ENCODE assay signal across 1 cellular context in the genomic region with DNA sequence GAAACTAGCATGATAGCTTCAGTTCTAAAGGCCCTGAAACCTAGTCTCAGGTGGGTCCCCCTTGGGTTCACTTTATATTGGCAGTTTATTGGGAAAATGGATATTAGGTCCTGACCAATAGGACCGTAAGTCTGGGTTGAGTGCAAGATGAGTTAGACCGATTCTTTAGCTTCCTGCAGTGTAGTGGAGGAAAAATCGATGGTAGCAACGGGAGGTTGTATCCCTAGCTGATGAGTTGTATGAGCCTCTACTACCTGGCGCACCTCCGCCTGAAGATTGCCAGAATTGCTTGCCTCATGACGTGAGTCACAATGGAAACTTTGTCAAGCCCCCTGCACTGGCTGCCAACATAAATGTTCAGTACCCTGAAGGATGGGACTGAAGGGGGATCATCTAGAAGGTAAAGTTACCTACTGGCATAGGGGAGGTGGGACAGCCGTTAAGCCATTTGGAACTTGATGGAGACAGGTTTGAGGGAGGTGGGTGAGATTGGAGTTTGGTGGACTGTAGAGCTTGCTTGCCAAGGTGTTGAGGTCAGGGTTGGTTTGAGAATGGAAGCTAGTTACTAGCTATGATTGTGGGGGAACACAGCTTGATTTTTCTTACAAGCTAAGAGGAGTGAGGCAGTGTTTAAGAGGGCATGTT.
A peak's percentile ranks its signal among the peaks of the same experiment; 100 is the strongest.
TF ChIP-seq lines count a peak whose summit lies in the region.

No MANE protein-coding gene starts in this region.

TF ChIP-seq in HepG2, 621 proteins besides CTCF, POLR2A, EP300 and RAD21 (continued from another document and continues in another):
- TF ChIP-seq, protein P1, sequence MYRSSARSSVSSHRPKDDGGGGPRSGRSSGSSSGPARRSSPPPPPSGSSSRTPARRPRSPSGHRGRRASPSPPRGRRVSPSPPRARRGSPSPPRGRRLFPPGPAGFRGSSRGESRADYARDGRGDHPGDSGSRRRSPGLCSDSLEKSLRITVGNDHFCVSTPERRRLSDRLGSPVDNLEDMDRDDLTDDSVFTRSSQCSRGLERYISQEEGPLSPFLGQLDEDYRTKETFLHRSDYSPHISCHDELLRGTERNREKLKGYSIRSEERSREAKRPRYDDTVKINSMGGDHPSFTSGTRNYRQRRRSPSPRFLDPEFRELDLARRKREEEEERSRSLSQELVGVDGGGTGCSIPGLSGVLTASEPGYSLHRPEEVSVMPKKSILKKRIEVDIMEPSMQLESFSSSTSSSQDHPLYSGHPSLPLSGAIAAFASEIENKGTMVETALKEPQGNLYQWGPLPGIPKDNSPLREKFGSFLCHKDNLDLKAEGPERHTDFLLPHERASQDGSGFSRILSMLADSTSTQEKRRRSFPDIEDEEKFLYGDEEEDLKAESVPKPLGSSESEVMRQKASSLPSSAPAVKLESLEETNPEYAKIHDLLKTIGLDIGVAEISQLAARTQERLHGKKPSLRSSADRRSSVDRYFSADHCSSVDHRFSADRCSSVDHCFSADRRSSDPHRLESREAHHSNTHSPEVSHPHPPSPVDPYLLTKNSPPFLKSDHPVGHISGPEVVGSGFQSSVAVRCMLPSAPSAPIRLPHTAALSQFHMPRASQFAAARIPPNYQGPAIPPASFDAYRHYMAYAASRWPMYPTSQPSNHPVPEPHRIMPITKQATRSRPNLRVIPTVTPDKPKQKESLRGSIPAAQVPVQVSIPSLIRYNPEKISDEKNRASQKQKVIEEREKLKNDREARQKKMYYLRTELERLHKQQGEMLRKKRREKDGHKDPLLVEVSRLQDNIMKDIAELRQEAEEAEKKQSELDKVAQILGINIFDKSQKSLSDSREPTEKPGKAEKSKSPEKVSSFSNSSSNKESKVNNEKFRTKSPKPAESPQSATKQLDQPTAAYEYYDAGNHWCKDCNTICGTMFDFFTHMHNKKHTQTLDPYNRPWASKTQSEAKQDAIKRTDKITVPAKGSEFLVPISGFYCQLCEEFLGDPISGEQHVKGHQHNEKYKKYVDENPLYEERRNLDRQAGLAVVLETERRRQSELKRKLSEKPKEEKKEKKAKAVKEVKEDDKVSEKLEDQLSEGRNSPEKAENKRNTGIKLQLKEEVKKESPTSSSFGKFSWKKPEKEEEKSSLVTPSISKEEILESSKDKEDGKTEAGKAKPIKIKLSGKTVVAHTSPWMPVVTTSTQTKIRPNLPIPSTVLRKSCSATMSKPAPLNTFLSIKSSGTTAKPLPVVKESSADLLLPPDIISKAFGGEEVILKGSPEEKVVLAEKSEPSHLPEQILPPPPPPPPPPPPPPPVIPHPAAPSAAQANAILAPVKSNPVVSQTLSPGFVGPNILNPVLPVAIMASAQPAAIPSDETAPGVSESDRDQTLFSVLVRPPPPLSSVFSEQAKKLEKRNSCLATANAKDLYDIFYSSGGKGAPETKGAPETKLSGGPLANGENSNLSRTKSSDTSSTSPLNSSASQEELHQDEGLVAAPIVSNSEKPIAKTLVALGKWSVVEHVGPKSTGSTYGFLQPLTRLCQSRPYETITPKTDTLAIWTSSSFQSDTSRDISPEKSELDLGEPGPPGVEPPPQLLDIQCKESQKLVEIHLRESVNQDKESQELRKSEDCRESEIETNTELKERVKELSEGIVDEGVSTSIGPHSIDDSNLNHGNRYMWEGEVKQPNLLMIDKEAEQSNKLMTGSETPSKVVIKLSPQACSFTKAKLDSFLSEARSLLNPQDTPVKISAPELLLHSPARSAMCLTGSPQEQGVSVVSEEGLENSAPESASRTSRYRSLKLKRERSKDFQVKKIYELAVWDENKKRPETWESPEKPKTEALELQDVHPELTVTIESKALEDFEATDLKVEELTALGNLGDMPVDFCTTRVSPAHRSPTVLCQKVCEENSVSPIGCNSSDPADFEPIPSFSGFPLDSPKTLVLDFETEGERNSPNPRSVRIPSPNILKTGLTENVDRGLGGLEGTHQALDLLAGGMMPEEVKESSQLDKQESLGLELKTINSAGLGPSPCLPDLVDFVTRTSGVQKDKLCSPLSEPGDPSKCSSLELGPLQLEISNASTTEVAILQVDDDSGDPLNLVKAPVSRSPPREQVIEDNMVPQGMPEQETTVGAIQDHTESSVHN (CRISPR knock-in tag; IDR thresholded peaks at IDR 0.05) = no peak
- TF ChIP-seq HDAC6 (IDR thresholded peaks at IDR 0.05; ENCODE audit: low read depth, low read length) (no peak), MIXL1 (CRISPR knock-in tag; IDR thresholded peaks at IDR 0.05) (peak; percentile 12; the same call in 1 of the 2 replicates), GATAD2A (CRISPR knock-in tag; IDR thresholded peaks at IDR 0.05) (no peak), ZBTB20 (CRISPR knock-in tag; IDR thresholded peaks at IDR 0.05; ENCODE audit: borderline replicate concordance, low read depth) (no peak), ZNF432 (CRISPR knock-in tag; IDR thresholded peaks at IDR 0.05; ENCODE audit: borderline replicate concordance) (no peak), SNAI1 (CRISPR knock-in tag; IDR thresholded peaks at IDR 0.05; ENCODE audit: borderline replicate concordance) (no peak), SOX13 (IDR thresholded peaks at IDR 0.05) (0 out of 2 replicates have a peak, but pooled peaks have one; percentile 13), SOX13 (CRISPR knock-in tag; conservative IDR thresholded peaks at IDR 0.05 in 1 of 2, IDR thresholded peaks at IDR 0.05 in 1 of 2) (no peak), NR1H2 (CRISPR knock-in tag; IDR thresholded peaks at IDR 0.05; ENCODE audit: borderline replicate concordance, low read depth) (peak; percentile 43; the same call in 1 of the 2 replicates), HMG20B (CRISPR knock-in tag; conservative IDR thresholded peaks at IDR 0.05) (0 out of 2 replicates have a peak, but pooled peaks have one; percentile 8), ZNF251 (CRISPR knock-in tag; IDR thresholded peaks at IDR 0.05) (no peak), TAF15 (IDR thresholded peaks at IDR 0.05; ENCODE audit: low read depth, low read length, poor library complexity, severe bottlenecking) (no peak), REL (CRISPR knock-in tag; conservative IDR thresholded peaks at IDR 0.05) (no peak), TOE1 (CRISPR knock-in tag; IDR thresholded peaks at IDR 0.05) (no peak), ZNF331 (CRISPR knock-in tag; IDR thresholded peaks at IDR 0.05) (no peak), MEIS2 (CRISPR knock-in tag; IDR thresholded peaks at IDR 0.05) (no peak), PAX8 (CRISPR knock-in tag; IDR thresholded peaks at IDR 0.05; ENCODE audit: borderline replicate concordance) (no peak), ZNF484 (CRISPR knock-in tag; IDR thresholded peaks at IDR 0.05; ENCODE audit: borderline replicate concordance, low read depth) (no peak), ZSCAN30 (CRISPR knock-in tag; IDR thresholded peaks at IDR 0.05) (no peak), ARHGAP35 (CRISPR knock-in tag; IDR thresholded peaks at IDR 0.05; ENCODE audit: borderline replicate concordance) (no peak), ZNF136 (CRISPR knock-in tag; IDR thresholded peaks at IDR 0.05; ENCODE audit: low read depth) (no peak), SP2 (CRISPR knock-in tag; IDR thresholded peaks at IDR 0.05) (no peak), ZBTB8A (CRISPR knock-in tag; IDR thresholded peaks at IDR 0.05; ENCODE audit: borderline replicate concordance, low read depth) (no peak), FOSL1 (CRISPR knock-in tag; IDR thresholded peaks at IDR 0.05; ENCODE audit: borderline replicate concordance) (no peak), SRSF1 (optimal IDR thresholded peaks at IDR 0.05; ENCODE audit: low read depth, low read length) (no peak), CHD4 (IDR thresholded peaks at IDR 0.05; ENCODE audit: borderline replicate concordance, low read length) (no peak), WIZ (CRISPR knock-in tag; IDR thresholded peaks at IDR 0.05) (no peak), MBNL3 (CRISPR knock-in tag; conservative IDR thresholded peaks at IDR 0.05) (no peak), ZNF773 (CRISPR knock-in tag; IDR thresholded peaks at IDR 0.05; ENCODE audit: borderline replicate concordance) (no peak), TCF12 (IDR thresholded peaks at IDR 0.05) (no peak), TCF12 (CRISPR knock-in tag; IDR thresholded peaks at IDR 0.05) (no peak), SCMH1 (CRISPR knock-in tag; IDR thresholded peaks at IDR 0.05; ENCODE audit: borderline replicate concordance) (no peak), TP53 (CRISPR knock-in tag; conservative IDR thresholded peaks at IDR 0.05) (no peak)
- TF ChIP-seq, protein P2, sequence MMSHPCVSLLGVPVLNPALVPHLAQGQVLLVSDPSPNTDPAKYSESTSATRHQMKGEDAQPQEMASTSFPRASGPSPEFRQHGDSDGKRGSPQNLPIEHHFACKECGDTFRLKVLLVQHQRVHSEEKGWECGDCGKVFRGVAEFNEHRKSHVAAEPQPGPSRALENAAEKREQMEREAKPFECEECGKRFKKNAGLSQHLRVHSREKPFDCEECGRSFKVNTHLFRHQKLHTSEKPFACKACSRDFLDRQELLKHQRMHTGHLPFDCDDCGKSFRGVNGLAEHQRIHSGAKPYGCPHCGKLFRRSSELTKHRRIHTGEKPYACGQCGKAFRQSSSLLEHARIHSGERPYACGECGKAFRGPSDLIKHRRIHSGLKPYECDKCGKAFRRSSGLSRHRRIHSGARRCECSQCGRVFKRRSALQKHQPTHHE (CRISPR knock-in tag; IDR thresholded peaks at IDR 0.05; ENCODE audit: borderline replicate concordance) = no peak
- TF ChIP-seq, protein P3, sequence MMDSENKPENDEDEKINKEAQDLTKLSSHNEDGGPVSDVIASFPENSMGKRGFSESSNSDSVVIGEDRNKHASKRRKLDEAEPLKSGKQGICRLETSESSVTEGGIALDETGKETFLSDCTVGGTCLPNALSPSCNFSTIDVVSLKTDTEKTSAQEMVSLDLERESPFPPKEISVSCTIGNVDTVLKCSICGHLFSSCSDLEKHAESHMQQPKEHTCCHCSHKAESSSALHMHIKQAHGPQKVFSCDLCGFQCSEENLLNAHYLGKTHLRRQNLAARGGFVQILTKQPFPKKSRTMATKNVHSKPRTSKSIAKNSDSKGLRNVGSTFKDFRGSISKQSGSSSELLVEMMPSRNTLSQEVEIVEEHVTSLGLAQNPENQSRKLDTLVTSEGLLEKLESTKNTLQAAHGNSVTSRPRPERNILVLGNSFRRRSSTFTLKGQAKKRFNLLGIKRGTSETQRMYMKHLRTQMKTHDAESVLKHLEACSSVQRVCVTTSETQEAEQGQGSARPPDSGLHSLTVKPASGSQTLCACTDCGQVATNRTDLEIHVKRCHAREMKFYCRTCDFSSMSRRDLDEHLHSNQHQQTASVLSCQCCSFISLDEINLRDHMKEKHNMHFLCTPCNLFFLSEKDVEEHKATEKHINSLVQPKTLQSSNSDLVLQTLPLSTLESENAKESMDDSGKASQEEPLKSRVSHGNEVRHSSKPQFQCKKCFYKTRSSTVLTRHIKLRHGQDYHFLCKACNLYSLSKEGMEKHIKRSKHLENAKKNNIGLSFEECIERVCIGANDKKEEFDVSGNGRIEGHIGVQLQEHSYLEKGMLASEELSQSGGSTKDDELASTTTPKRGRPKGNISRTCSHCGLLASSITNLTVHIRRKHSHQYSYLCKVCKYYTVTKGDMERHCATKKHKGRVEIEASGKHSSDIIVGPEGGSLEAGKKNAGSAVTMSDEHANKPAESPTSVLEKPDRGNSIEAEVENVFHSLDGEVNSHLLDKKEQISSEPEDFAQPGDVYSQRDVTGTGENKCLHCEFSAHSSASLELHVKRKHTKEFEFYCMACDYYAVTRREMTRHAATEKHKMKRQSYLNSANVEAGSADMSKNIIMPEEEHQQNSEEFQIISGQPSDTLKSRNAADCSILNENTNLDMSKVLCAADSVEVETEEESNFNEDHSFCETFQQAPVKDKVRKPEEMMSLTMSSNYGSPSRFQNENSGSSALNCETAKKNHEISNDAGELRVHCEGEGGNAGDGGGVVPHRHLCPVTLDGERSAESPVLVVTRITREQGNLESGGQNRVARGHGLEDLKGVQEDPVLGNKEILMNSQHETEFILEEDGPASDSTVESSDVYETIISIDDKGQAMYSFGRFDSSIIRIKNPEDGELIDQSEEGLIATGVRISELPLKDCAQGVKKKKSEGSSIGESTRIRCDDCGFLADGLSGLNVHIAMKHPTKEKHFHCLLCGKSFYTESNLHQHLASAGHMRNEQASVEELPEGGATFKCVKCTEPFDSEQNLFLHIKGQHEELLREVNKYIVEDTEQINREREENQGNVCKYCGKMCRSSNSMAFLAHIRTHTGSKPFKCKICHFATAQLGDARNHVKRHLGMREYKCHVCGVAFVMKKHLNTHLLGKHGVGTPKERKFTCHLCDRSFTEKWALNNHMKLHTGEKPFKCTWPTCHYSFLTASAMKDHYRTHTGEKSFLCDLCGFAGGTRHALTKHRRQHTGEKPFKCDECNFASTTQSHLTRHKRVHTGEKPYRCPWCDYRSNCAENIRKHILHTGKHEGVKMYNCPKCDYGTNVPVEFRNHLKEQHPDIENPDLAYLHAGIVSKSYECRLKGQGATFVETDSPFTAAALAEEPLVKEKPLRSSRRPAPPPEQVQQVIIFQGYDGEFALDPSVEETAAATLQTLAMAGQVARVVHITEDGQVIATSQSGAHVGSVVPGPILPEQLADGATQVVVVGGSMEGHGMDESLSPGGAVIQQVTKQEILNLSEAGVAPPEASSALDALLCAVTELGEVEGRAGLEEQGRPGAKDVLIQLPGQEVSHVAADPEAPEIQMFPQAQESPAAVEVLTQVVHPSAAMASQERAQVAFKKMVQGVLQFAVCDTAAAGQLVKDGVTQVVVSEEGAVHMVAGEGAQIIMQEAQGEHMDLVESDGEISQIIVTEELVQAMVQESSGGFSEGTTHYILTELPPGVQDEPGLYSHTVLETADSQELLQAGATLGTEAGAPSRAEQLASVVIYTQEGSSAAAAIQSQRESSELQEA (CRISPR knock-in tag; IDR thresholded peaks at IDR 0.05; ENCODE audit: not compliant biosample characterization) = no peak
- TF ChIP-seq, protein P4, sequence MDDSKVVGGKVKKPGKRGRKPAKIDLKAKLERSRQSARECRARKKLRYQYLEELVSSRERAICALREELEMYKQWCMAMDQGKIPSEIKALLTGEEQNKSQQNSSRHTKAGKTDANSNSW (CRISPR knock-in tag; IDR thresholded peaks at IDR 0.05; ENCODE audit: borderline replicate concordance) = no peak
- TF ChIP-seq, protein P5, sequence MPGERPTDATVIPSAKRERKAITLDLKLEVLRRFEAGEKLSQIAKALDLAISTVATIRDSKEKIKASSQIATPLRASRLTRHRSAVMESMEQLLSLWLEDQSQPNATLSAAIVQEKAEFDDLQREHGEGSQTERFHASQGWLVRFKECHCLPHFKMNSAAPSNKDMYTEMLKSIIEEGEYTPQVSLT (CRISPR knock-in tag; IDR thresholded peaks at IDR 0.05; ENCODE audit: borderline replicate concordance, low read depth) = no peak
